Comparison of ENCODE assay signal across 13 cellular contexts in genomic region chr14:65373011-65373670, GRCh38. TPM values are rescaled to one million over a fixed set of nuclear protein-coding genes. Genes with fewer than 3 reads are reported as not detected.
DNase-seq lines count a peak whose midpoint lies in the region; ATAC-seq, FAIRE-seq and TF ChIP-seq lines count a peak whose summit lies in the region.
"Had no signal": no experiment of that assay in that cellular context is flagged by ENCODE, and none has a peak within 500 bp of the region (broad histone marks: within the 10 kb centered on the region; RNA-seq: fewer than 3 reads in every experiment).

No MANE protein-coding gene starts in this region.

- no peaks in the 10 kb centered on the region for H3K9me3 Mint-ChIP-seq in CD8-positive, alpha-beta T cell
- no peaks in the 10 kb centered on the region; a peak in 1 of 5 replicates for H3K9me3 Mint-ChIP-seq in H9
- H3K9me3 Mint-ChIP-seq in naive thymus-derived CD4-positive, alpha-beta T cell: no peaks in the 10 kb centered on the region

- DNase-seq in CD8-positive, alpha-beta T cell: no peak
- peak; percentile 35 for DNase-seq in H9
- DNase-seq in K562 (ENCODE audit: extremely low read depth in 1 of 4, low spot score in 3 of 4): peak in 2 of 4 experiments; percentile 11 to 24
- no peak for DNase-seq in naive thymus-derived CD4-positive, alpha-beta T cell
- no peak for DNase-seq in stimulated activated naive CD8-positive, alpha-beta T cell treated with anti-CD3 and anti-CD28 coated beads, Interleukin-15, Interleukin-2, amounts not matched to agents 100 U/mL and 50 U/mL, for 24 hours
- no peak for DNase-seq in OCI-M1 (lab: John Stamatoyannopoulos, UW)
- DNase-seq: activated T-cell treated with anti-CD3 and anti-CD28 coated beads, Interleukin-2, amount 50 U/mL, for 72 hours; erythroblast had no signal

- H3K18ac ChIP-seq in H9 (ENCODE audit: insufficient read length, low read depth, low read length): no peak overlapping the region

- FAIRE-seq in K562 (lab: Jason Lieb, UNC): no peak

- no peak overlapping the region for H2BK120ac ChIP-seq in H9 (ENCODE audit: low read depth, low read length, poor library complexity, severe bottlenecking)

- H3K36me3 ChIP-seq in CD8-positive, alpha-beta T cell (ENCODE audit: insufficient read depth, low read length): no peaks in the 10 kb centered on the region
- H3K36me3 ChIP-seq in K562 (ENCODE audit: control insufficient read depth, insufficient read depth, low read length): no peaks in the 10 kb centered on the region
- no peaks in the 10 kb centered on the region for H3K36me3 ChIP-seq in naive thymus-derived CD4-positive, alpha-beta T cell (ENCODE audit: control insufficient read depth in 2 of 3, insufficient read depth in 3 of 3, low read length in 3 of 3)
- H3K36me3 ChIP-seq: BLaER1 had no signal

- no peak overlapping the region for H4K91ac ChIP-seq in H9 (ENCODE audit: insufficient read length, low read depth, low read length)

- H4K5ac ChIP-seq in H9 (ENCODE audit: insufficient read length, low read depth, low read length): no peak overlapping the region

- no peak for TF ChIP-seq CTCF in CD8-positive, alpha-beta T cell (IDR thresholded peaks at IDR 0.05)
- TF ChIP-seq CTCF in H9 (conservative IDR thresholded peaks at IDR 0.05) (no peak), K562 (IDR thresholded peaks at IDR 0.05 in 2 of 3, conservative IDR thresholded peaks at IDR 0.05 in 1 of 3; ENCODE audit: insufficient read depth in 2 of 3, low read depth in 1 of 3, low read length in 3 of 3) (no peak)

- H2AFZ ChIP-seq in H9 (ENCODE audit: low read length) (no peak overlapping the region), K562 (ENCODE audit: low read depth, low read length) (peak overlapping the region; percentile 70)

- in situ Hi-C loops in K562 (cut with MboI): no loop called here

- no peak overlapping the region for H2BK20ac ChIP-seq in H9 (ENCODE audit: low read depth, low read length, poor library complexity, severe bottlenecking)

- H3K27me3 ChIP-seq in CD8-positive, alpha-beta T cell (ENCODE audit: insufficient read depth, low read length): no peaks in the 10 kb centered on the region
- H3K27me3 ChIP-seq in H9 (ENCODE audit: insufficient read depth, low read length): no peaks in the 10 kb centered on the region
- H3K27me3 ChIP-seq in K562 (ENCODE audit: control insufficient read depth in 2 of 2, insufficient read depth in 2 of 2, low read length in 2 of 2): no peaks in the 10 kb centered on the region
- no peaks in the 10 kb centered on the region for H3K27me3 ChIP-seq in naive thymus-derived CD4-positive, alpha-beta T cell (ENCODE audit: control insufficient read depth in 2 of 2, insufficient read depth in 2 of 2, low read length in 2 of 2)
- H3K27me3 ChIP-seq: BLaER1 had no signal

- no peak overlapping the region for H2BK12ac ChIP-seq in H9 (ENCODE audit: insufficient read length, low read depth, low read length)

- H3K4me1 ChIP-seq in CD8-positive, alpha-beta T cell (ENCODE audit: insufficient read depth, low read length): no peaks in the 10 kb centered on the region
- peaks cover 6% of the 10 kb centered on the region; the same call in 1 of the 2 replicates for H3K4me1 ChIP-seq in H9 (ENCODE audit: insufficient read depth, low read length)
- H3K4me1 ChIP-seq in K562 (replicated peaks in 1 of 2; ENCODE audit: control insufficient read depth in 2 of 2, insufficient read depth in 2 of 2, low read length in 2 of 2): no peaks in the 10 kb centered on the region; a peak in 2 of 5 replicates
- no peaks in the 10 kb centered on the region for H3K4me1 ChIP-seq in naive thymus-derived CD4-positive, alpha-beta T cell (ENCODE audit: control insufficient read depth in 2 of 2, insufficient read depth in 2 of 2, low read length in 2 of 2)
- H3K4me1 ChIP-seq: BLaER1 had no signal

- no peaks in the 10 kb centered on the region for H3K9me1 ChIP-seq in K562 (ENCODE audit: control insufficient read depth, insufficient read depth, low read length)

- H3K4me3 ChIP-seq in CD8-positive, alpha-beta T cell (ENCODE audit: low read depth, low read length): no peak overlapping the region
- no peak overlapping the region for H3K4me3 ChIP-seq in K562
- no peak overlapping the region for H3K4me3 ChIP-seq in naive thymus-derived CD4-positive, alpha-beta T cell (ENCODE audit: low read length)
- H3K4me3 ChIP-seq: BLaER1 had no signal

- peaks cover 9% of the 10 kb centered on the region for H3K4me1 Mint-ChIP-seq in CD8-positive, alpha-beta T cell (ENCODE audit: low read depth)
- H3K4me1 Mint-ChIP-seq in H9: peaks cover 35 to 36% of the 10 kb centered on the region in 2 experiments
- peaks cover 10 to 44% (median 11%) of the 10 kb centered on the region in 7 donors for H3K4me1 Mint-ChIP-seq in naive thymus-derived CD4-positive, alpha-beta T cell

- H3K27ac ChIP-seq in CD8-positive, alpha-beta T cell (ENCODE audit: low read depth, low read length): no peak overlapping the region
- no peak overlapping the region for H3K27ac ChIP-seq in H9 (ENCODE audit: insufficient read length, low read depth, low read length)
- no peak overlapping the region for H3K27ac ChIP-seq in K562 (ENCODE audit: extremely low read depth, low read depth, low read length)
- H3K27ac ChIP-seq in naive thymus-derived CD4-positive, alpha-beta T cell (ENCODE audit: low read depth, low read length): no peak overlapping the region
- H3K27ac ChIP-seq: BLaER1, KMS-11 had no signal

- no peak overlapping the region for H3T11ph ChIP-seq in H9 (ENCODE audit: low read length)

- no peak overlapping the region; the same call in 1 of the 2 replicates for H3K14ac ChIP-seq in H9 (ENCODE audit: insufficient read depth, low read length)

- H4K20me1 ChIP-seq in H9 (ENCODE audit: control insufficient read depth, insufficient read depth, insufficient read length) (no peaks in the 10 kb centered on the region), K562 (replicated peaks; ENCODE audit: control insufficient read depth, insufficient read depth, low read length) (no peaks in the 10 kb centered on the region)
- H4K20me1 ChIP-seq: BLaER1 had no signal

- TF ChIP-seq EP300 in K562 (IDR thresholded peaks at IDR 0.05; ENCODE audit: low read length): no peak

- H3K23me2 ChIP-seq in H9 (ENCODE audit: insufficient read length, low read depth, low read length, poor library complexity, severe bottlenecking): no peaks in the 10 kb centered on the region

- WGBS in H9 (ENCODE audit: extremely low coverage, insufficient read length, low lambda C conversion rate): no CpG with 5 or more reads among the region's 15 CpGs
- 4% methylated on average over 12 of the region's 15 CpGs for WGBS in K562 (ENCODE audit: insufficient coverage, low coverage, missing lambda C conversion rate)

- BruUV-seq in K562 (replicated peaks; lab: Mats Ljungman, UMichigan): no TSS peak

- H3K4me2 ChIP-seq in H9 (ENCODE audit: insufficient read depth, insufficient read length, low read length) (no peak overlapping the region), K562 (ENCODE audit: insufficient read depth, low read length) (peak overlapping the region; percentile 55)
- H3K4me2 ChIP-seq: BLaER1, KMS-11 had no signal

- CTCF ChIA-PET in CD8-positive, alpha-beta T cell (lab: Charles Lee): interaction anchor here (0.6 kb wide), 1 partner anchor 10 kb away, joined by 4 read pairs; no protein-coding TSS in a partner anchor
- CTCF ChIA-PET in K562 (lab: Yijun Ruan, JAX; ENCODE audit: low intra/inter-chr PET ratio): no interaction called here
- CTCF ChIA-PET in naive thymus-derived CD4-positive, alpha-beta T cell (lab: Charles Lee): no interaction called here

- H3K27me3 Mint-ChIP-seq in CD8-positive, alpha-beta T cell (ENCODE audit: low read depth): no peaks in the 10 kb centered on the region
- no peaks in the 10 kb centered on the region for H3K27me3 Mint-ChIP-seq in H9 (ENCODE audit: low read depth)
- H3K27me3 Mint-ChIP-seq in naive thymus-derived CD4-positive, alpha-beta T cell: peaks cover 0 to 8% (median 0%) of the 10 kb centered on the region in 5 donors

- no peak overlapping the region for H2AK5ac ChIP-seq in H9 (ENCODE audit: insufficient read length, low read length)

- ATAC-seq in CD8-positive, alpha-beta T cell: no peak
- peak; percentile 70 for ATAC-seq in K562
- no peak for ATAC-seq in naive thymus-derived CD4-positive, alpha-beta T cell
- ATAC-seq in GM19395 (IDR thresholded peaks at IDR 0.05; ENCODE audit: unreplicated experiment): no peak
- ATAC-seq in stimulated activated naive CD8-positive, alpha-beta T cell treated with anti-CD3 and anti-CD28 coated beads, Interleukin-15, Interleukin-2, amounts not matched to agents 100 U/mL and 50 U/mL, for 24 hours: no peak
- ATAC-seq in GM21381 (IDR thresholded peaks at IDR 0.05; ENCODE audit: unreplicated experiment): no peak
- ATAC-seq: activated T-cell treated with anti-CD3 and anti-CD28 coated beads, Interleukin-2, amount 50 U/mL, for 72 hours; HCT116 had no signal

- H3K4me3 Mint-ChIP-seq in CD8-positive, alpha-beta T cell: peak overlapping the region; percentile 15
- no peak overlapping the region for H3K4me3 Mint-ChIP-seq in H9
- peak overlapping the region in 6 of 10 donors; percentile 7 to 72 (median 16) for H3K4me3 Mint-ChIP-seq in naive thymus-derived CD4-positive, alpha-beta T cell

- H3K9ac ChIP-seq in H9 (ENCODE audit: extremely low read depth, insufficient read length, low read length) (no peak overlapping the region), K562 (ENCODE audit: insufficient read depth in 1 of 2, low read depth in 2 of 2, low read length in 2 of 2) (peak overlapping the region in 1 of 2 experiments; percentile 76; a peak in 1 of 4 replicates)
- H3K9ac ChIP-seq: BLaER1, KMS-11 had no signal

- H3K79me1 ChIP-seq in H9 (ENCODE audit: insufficient read depth, low read depth, low read length, poor library complexity, severe bottlenecking): no peaks in the 10 kb centered on the region

- H3K4ac ChIP-seq in H9 (ENCODE audit: low read depth, low read length): no peak overlapping the region

- H3K36me3 Mint-ChIP-seq in CD8-positive, alpha-beta T cell: peaks cover 4% of the 10 kb centered on the region
- no peaks in the 10 kb centered on the region for H3K36me3 Mint-ChIP-seq in H9 (ENCODE audit: insufficient read depth in 1 of 3, low read depth in 3 of 3)
- peaks cover 0 to 34% (median 4%) of the 10 kb centered on the region in 5 donors for H3K36me3 Mint-ChIP-seq in naive thymus-derived CD4-positive, alpha-beta T cell

- H3K56ac ChIP-seq in H9 (ENCODE audit: insufficient read length, low read depth, low read length): no peak overlapping the region

- no peak overlapping the region for H4K8ac ChIP-seq in H9 (replicated peaks; ENCODE audit: insufficient read length, low read depth, low read length)

- H3K27ac Mint-ChIP-seq in CD8-positive, alpha-beta T cell: no peak overlapping the region
- H3K27ac Mint-ChIP-seq in H9: peak overlapping the region in 2 of 3 experiments; percentile 14; a peak in 3 of 7 replicates
- H3K27ac Mint-ChIP-seq in naive thymus-derived CD4-positive, alpha-beta T cell: peak overlapping the region in 3 of 9 donors; percentile 29 to 65 (median 47)
- H3K27ac Mint-ChIP-seq: activated T-cell treated with anti-CD3 and anti-CD28 coated beads, Interleukin-2, amount 50 U/mL, for 72 hours had no signal

- H3K79me2 ChIP-seq in H9 (ENCODE audit: insufficient read depth, low read length) (no peaks in the 10 kb centered on the region), K562 (ENCODE audit: control insufficient read depth, insufficient read depth, low read length) (no peaks in the 10 kb centered on the region)

- H2BK15ac ChIP-seq in H9 (ENCODE audit: low read depth, low read length): no peak overlapping the region

- no peak overlapping the region for H2BK5ac ChIP-seq in H9 (ENCODE audit: insufficient read length, low read length)

- H3K23ac ChIP-seq in H9 (ENCODE audit: insufficient read length, low read depth, low read length): no peak overlapping the region

- POLR2A ChIA-PET in CD8-positive, alpha-beta T cell (lab: Charles Lee): no interaction called here
- POLR2A ChIA-PET in K562 (lab: Yijun Ruan, JAX): interaction anchor here (0.7 kb wide), 1 partner anchor 12 kb away, joined by 4 read pairs; no protein-coding TSS in a partner anchor
- POLR2A ChIA-PET in naive thymus-derived CD4-positive, alpha-beta T cell (lab: Charles Lee): interaction anchor here (0.7 kb wide), 2 partner anchors 76 to 415 kb away, joined by 3 read pairs; no protein-coding TSS in a partner anchor

- no peak for TF ChIP-seq POLR2A in K562 (conservative IDR thresholded peaks at IDR 0.05)

- no peak for TF ChIP-seq RAD21 in K562 (CRISPR knock-in tag; conservative IDR thresholded peaks at IDR 0.05 in 1 of 2, IDR thresholded peaks at IDR 0.05 in 1 of 2)

- intact Hi-C loops in CD8-positive, alpha-beta T cell (cut with DNase I, micrococcal nuclease): no loop called here
- intact Hi-C loops in K562 (cut with micrococcal nuclease): loop anchor here (10.0 kb wide), 1 partner anchor 148 kb away; no protein-coding TSS in a partner anchor
- intact Hi-C loops in naive thymus-derived CD4-positive, alpha-beta T cell (cut with micrococcal nuclease): no loop called here

- H3K9me3 ChIP-seq in CD8-positive, alpha-beta T cell (ENCODE audit: low read length): no peaks in the 10 kb centered on the region
- H3K9me3 ChIP-seq in H9 (ENCODE audit: control insufficient read depth, low read depth, low read length) (no peaks in the 10 kb centered on the region), K562 (replicated peaks; ENCODE audit: control insufficient read depth, insufficient read depth, low read depth, low read length) (no peaks in the 10 kb centered on the region)
- no peaks in the 10 kb centered on the region for H3K9me3 ChIP-seq in naive thymus-derived CD4-positive, alpha-beta T cell (ENCODE audit: control insufficient read depth in 2 of 3, low read length in 3 of 3)
- H3K9me3 ChIP-seq: BLaER1 had no signal

RNA-seq across cellular contexts. Expression of gene FUT8, which starts 39.4 kb away (rescaled TPM):
- total RNA-seq in CD8-positive, alpha-beta T cell: 10 to 100 TPM; 38.3 to 38.5 TPM
- total RNA-seq in H9 (2021) (43.9 and 44.3 TPM in 2 replicates), K562 (2014; rRNA removed) (7.8 and 9.1 TPM in 2 replicates), K562 (2014; rRNA removed; fragmentation: Illumina TruSeq; extraction: Trizol) (10.6 and 11.9 TPM in 2 replicates), K562 (2015; rRNA removed; fragmentation: Illumina TruSeq; extraction: Trizol) (14.7 and 15.2 TPM in 2 replicates), K562 (2021) (13.3 and 14.2 TPM in 2 replicates)
- total RNA-seq in K562 (2011; cell fraction: chromatin; rRNA removed; ENCODE audit: low replicate concordance): 12.8 and 21.0 TPM in 2 replicates
- total RNA-seq in K562 (2011; cell fraction: nucleolus; rRNA removed): 9.8 and 10.1 TPM in 2 replicates
- 13.3 and 16.0 TPM in 2 replicates for total RNA-seq in K562 (2011; cell fraction: nucleoplasm; rRNA removed)
- polyA plus RNA-seq in K562 (2011; rRNA removed) (7.2 and 8.0 TPM in 2 replicates), K562 (2014; fragmentation: Illumina TruSeq; extraction: Trizol) (8.6 and 11.0 TPM in 2 replicates), K562 (2014; fragmentation: Nextera tagmentation; extraction: Ambion mirVana) (1 to 10 TPM; 4.1 to 6.0 TPM), K562 (2014; rRNA removed) (6.0 and 7.1 TPM in 2 replicates)
- polyA plus RNA-seq in K562 (2011; cell fraction: cytosol; rRNA removed): 3.6 and 6.1 TPM in 2 replicates
- polyA plus RNA-seq in K562 (2011; cell fraction: nucleus; rRNA removed): 4.1 and 4.7 TPM in 2 replicates
- polyA plus RNA-seq in K562 (2012): 8.2 and 10.1 TPM in 2 replicates
- 13.7 and 19.0 TPM in 2 replicates for polyA minus RNA-seq in K562 (2011; rRNA and poly(A)+ RNA removed)
- polyA minus RNA-seq in K562 (2011; cell fraction: cytosol; rRNA and poly(A)+ RNA removed): 3.4 and 3.8 TPM in 2 replicates
- polyA minus RNA-seq in K562 (2011; cell fraction: nucleus; rRNA and poly(A)+ RNA removed): 7.3 and 12.3 TPM in 2 replicates
- 100 to 1,000 TPM in 1 of 5 experiments, 10 to 100 TPM in 4; 38.4 to 107 (median 43.4) TPM for total RNA-seq in naive thymus-derived CD4-positive, alpha-beta T cell
- polyA plus RNA-seq in naive thymus-derived CD4-positive, alpha-beta T cell: 10 to 100 TPM; 11.1 to 11.2 TPM

Comparison
In these comparisons a context has a peak if more than half of its experiments do, and no peak if none do; other contexts are left out.
1. H3K4me3 Mint-ChIP-seq: peak in CD8-positive, alpha-beta T cell (single experiment) and naive thymus-derived CD4-positive, alpha-beta T cell (6 of 10); none in H9 (0 of 2).